Comparison of ENCODE assay signal across 22 cellular contexts in genomic region chr6:75489025-75489424, GRCh38. TPM values are rescaled to one million over a fixed set of nuclear protein-coding genes. Genes with fewer than 3 reads are reported as not detected.
A peak's percentile ranks its signal among the peaks of the same experiment; 100 is the strongest.
DNase-seq lines count a peak whose midpoint lies in the region; ATAC-seq and TF ChIP-seq lines count a peak whose summit lies in the region.
"Had no signal": no experiment of that assay in that cellular context is flagged by ENCODE, and none has a peak within 500 bp of the region (broad histone marks: within the 10 kb centered on the region; RNA-seq: fewer than 3 reads in every experiment).

No MANE protein-coding gene starts in this region.

- intact Hi-C loops in left colon (cut with DNase I, micrococcal nuclease), result loop anchor here in 1 of 2 donors (10.0 kb wide), 1 partner anchor 114 kb away; no protein-coding TSS in a partner anchor

- peak overlapping the region; percentile 35 to 79 (median 66) for H3K9ac ChIP-seq in skeletal muscle tissue (ENCODE audit: low read depth in 1 of 3, low read length in 3 of 3)

- H3K36me3 ChIP-seq in brain microvascular endothelial cell (replicated peaks) (no peaks in the 10 kb centered on the region), skeletal muscle tissue (ENCODE audit: control insufficient read depth in 3 of 3, insufficient read depth in 3 of 3, low read length in 3 of 3) (no peaks in the 10 kb centered on the region)

- peak; percentile 19 for DNase-seq in EH (ENCODE audit: low read depth)
- peak; percentile 54 for DNase-seq in brain microvascular endothelial cell
- no peak for DNase-seq in left colon
- no peak for DNase-seq in NCI-H2029 (lab: John Stamatoyannopoulos, UW)
- DNase-seq in HuH-7.5 (ENCODE audit: low spot score), result no peak
- DNase-seq in LoVo (ENCODE audit: low spot score), result no peak
- no peak for DNase-seq in NOMO-1 treated with DMSO at 0.1 percent for 48 hours (lab: John Stamatoyannopoulos, UW; ENCODE audit: unreplicated experiment)
- DNase-seq: activated effector memory CD4-positive, alpha-beta T cell treated with Interleukin-2 at 50 U/mL for 16 hours; dorsolateral prefrontal cortex; GDM1; hypothalamus; Kasumi-1; NCI-H1436; NCI-H345; NK-92 treated with Interleukin-12 subunit alpha and Interleukin-12 subunit beta, amount 100 ng/mL, for 24 hours; SHP77; stimulated activated CD4-positive, alpha-beta T cell treated with anti-CD3 and anti-CD28 coated beads, Interleukin-15, amount 100 ng/mL, for 24 hours; stimulated activated naive CD8-positive, alpha-beta T cell treated with anti-CD3 and anti-CD28 coated beads, Interleukin-15, Interleukin-2, amounts not matched to agents 100 U/mL and 50 U/mL, for 24 hours; T-helper 2 cell had no signal

- H3K27me3 ChIP-seq in brain microvascular endothelial cell (replicated peaks) (no peaks in the 10 kb centered on the region), skeletal muscle tissue (ENCODE audit: control insufficient read depth in 3 of 3, insufficient read depth in 3 of 3, low read length in 3 of 3) (no peaks in the 10 kb centered on the region)
- H3K27me3 ChIP-seq: dorsolateral prefrontal cortex had no signal

- peaks cover 20 to 45% (median 25%) of the 10 kb centered on the region in 3 donors for H3K4me1 ChIP-seq in skeletal muscle tissue (ENCODE audit: control insufficient read depth in 3 of 3, insufficient read depth in 3 of 3, low read length in 3 of 3)

- in situ Hi-C loops in brain microvascular endothelial cell (cut with HindIII; ENCODE audit: low pct_ligation_motif_present, low sequenced_read_pairs), result no loop called here

- TF ChIP-seq CTCF in brain microvascular endothelial cell (IDR thresholded peaks at IDR 0.05; ENCODE audit: low read depth, low read length, missing control alignments), result no peak

- peak; percentile 77 for ATAC-seq in left colon
- ATAC-seq: activated CD4-positive, CD25-positive, alpha-beta regulatory T cell treated with anti-CD3 and anti-CD28 coated beads, Interleukin-2, amount 50 U/mL, for 24 hours; esophagus mucosa; stimulated activated naive CD8-positive, alpha-beta T cell treated with anti-CD3 and anti-CD28 coated beads, Interleukin-15, Interleukin-2, amounts not matched to agents 100 U/mL and 50 U/mL, for 24 hours had no signal

- no peak overlapping the region for H3K4me3 ChIP-seq in brain microvascular endothelial cell (ENCODE audit: low read depth, low read length)
- H3K4me3 ChIP-seq in skeletal muscle tissue (ENCODE audit: low read length in 3 of 3), result peak overlapping the region in 2 of 3 donors; percentile 6 to 48
- H3K4me3 ChIP-seq: dorsolateral prefrontal cortex had no signal

- no peaks in the 10 kb centered on the region for H3K9me3 ChIP-seq in skeletal muscle tissue (ENCODE audit: control insufficient read depth in 3 of 3, low read length in 3 of 3)

- H3K27ac ChIP-seq in brain microvascular endothelial cell (peak overlapping the region; percentile 38), skeletal muscle tissue (ENCODE audit: low read depth, low read length) (peak overlapping the region; percentile 57)
- H3K27ac ChIP-seq: dorsolateral prefrontal cortex had no signal

RNA-seq across cellular contexts. Expression of gene FILIP1, which starts 4.6 kb away (rescaled TPM):
- total RNA-seq in left colon (1 to 10 TPM in 1 of 2 donors, under 1 TPM in 1; 0.98 to 6.5 TPM), skeletal muscle tissue (19.3 TPM)

Comparison
In these comparisons a context has a peak if more than half of its experiments do, and no peak if none do; other contexts are left out.
1. DNase-seq: peak in EH (single experiment) and brain microvascular endothelial cell (single experiment); none in left colon (0 of 2), NCI-H2029 (single experiment), HuH-7.5 (single experiment), LoVo (single experiment) and NOMO-1 treated with DMSO at 0.1 percent for 48 hours (single experiment).